In the genomic region with DNA sequence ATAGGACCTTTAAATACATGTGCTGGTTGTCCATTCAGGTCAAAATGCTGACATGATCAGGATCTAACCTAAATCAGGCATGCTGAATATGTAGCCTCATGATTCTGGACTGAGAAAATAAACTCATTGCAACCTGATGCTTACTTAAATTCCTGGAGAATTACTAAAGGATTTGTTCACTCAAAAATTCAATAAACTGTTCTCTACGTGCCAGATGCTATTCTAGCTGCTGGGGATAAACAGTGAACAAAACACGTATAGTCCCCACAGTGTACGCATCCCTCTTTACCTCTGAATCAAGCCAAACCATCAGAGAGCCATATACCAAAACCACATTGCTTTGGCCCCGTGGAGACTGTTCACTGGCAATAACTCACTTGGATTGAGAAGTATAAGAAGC, we compare ENCODE assay signal across 24 cellular contexts. TPM values are rescaled to one million over a fixed set of nuclear protein-coding genes. Genes with fewer than 3 reads are reported as not detected.
DNase-seq lines count a peak whose midpoint lies in the region; ATAC-seq, FAIRE-seq and TF ChIP-seq lines count a peak whose summit lies in the region.
"Had no signal": no experiment of that assay in that cellular context is flagged by ENCODE, and none has a peak within 500 bp of the region (broad histone marks: within the 10 kb centered on the region; RNA-seq: fewer than 3 reads in every experiment).

No MANE protein-coding gene starts in this region.

- no peak for TF ChIP-seq POLR2A in H54 (IDR thresholded peaks at IDR 0.05; ENCODE audit: low read depth, low read length)

- no peaks in the 10 kb centered on the region for H3K27me3 ChIP-seq in adipocyte (replicated peaks; ENCODE audit: control insufficient read depth, insufficient read depth, low read length)
- H3K27me3 ChIP-seq in mammary epithelial cell (ENCODE audit: insufficient read depth, low read length) = no peaks in the 10 kb centered on the region

- no peak overlapping the region for H2AFZ ChIP-seq in mammary epithelial cell (ENCODE audit: low read depth, low read length)
- H2AFZ ChIP-seq: parathyroid adenoma had no signal

- H3K4me3 ChIP-seq in adipocyte (ENCODE audit: low read length) = no peak overlapping the region
- H3K4me3 ChIP-seq in fibroblast of the aortic adventitia (ENCODE audit: low read depth, low read length) = no peak overlapping the region
- H3K4me3 ChIP-seq in mammary epithelial cell (replicated peaks in 1 of 3; ENCODE audit: insufficient read depth in 1 of 3, low read depth in 2 of 3, low read length in 3 of 3) = no peak overlapping the region

- CTCF ChIA-PET in mammary epithelial cell (lab: Charles Lee; ENCODE audit: low non-redundant PET) = no interaction called here

- in situ Hi-C loops in mammary epithelial cell (cut with MboI; ENCODE audit: low sequenced_read_pairs in 2 of 2) = loop anchor here in 1 of 2 donors (25.0 kb wide), 1 partner anchor 200 kb away; the partner anchor contains the start of gene GOLGA1

- no peak for TF ChIP-seq CTCF in fibroblast of the aortic adventitia (IDR thresholded peaks at IDR 0.05; ENCODE audit: insufficient read depth, low read length)
- TF ChIP-seq CTCF in mammary epithelial cell (conservative IDR thresholded peaks at IDR 0.05 in 1 of 2, IDR thresholded peaks at IDR 0.05 in 1 of 2; ENCODE audit: extremely low read depth in 1 of 2, insufficient read depth in 1 of 2, low read depth in 1 of 2, low read length in 2 of 2) = no peak

- H3K9me3 ChIP-seq in adipocyte (ENCODE audit: control insufficient read depth, low read length) = no peaks in the 10 kb centered on the region
- H3K9me3 ChIP-seq in mammary epithelial cell (replicated peaks; ENCODE audit: insufficient read depth, low read length) = no peaks in the 10 kb centered on the region

- no peak overlapping the region for H3K4me2 ChIP-seq in mammary epithelial cell (ENCODE audit: insufficient read depth, low read depth, low read length)

- intact Hi-C loops in mammary epithelial cell (cut with micrococcal nuclease) = no loop called here

- H3K79me2 ChIP-seq in mammary epithelial cell (ENCODE audit: insufficient read depth, low read length) = no peaks in the 10 kb centered on the region
- H3K79me2 ChIP-seq: parathyroid adenoma had no signal

- H4K20me1 ChIP-seq in mammary epithelial cell (ENCODE audit: insufficient read depth, low read length) = no peaks in the 10 kb centered on the region

- no peak overlapping the region for H3K27ac ChIP-seq in mammary epithelial cell (ENCODE audit: insufficient read depth, low read depth, low read length)
- H3K27ac ChIP-seq: parathyroid adenoma had no signal

- ATAC-seq in GM18867 (IDR thresholded peaks at IDR 0.05; ENCODE audit: unreplicated experiment) = no peak
- ATAC-seq: esophagus mucosa; naive thymus-derived CD4-positive, alpha-beta T cell; T-cell had no signal

- no peaks in the 10 kb centered on the region for H3K36me3 ChIP-seq in adipocyte (ENCODE audit: control insufficient read depth, insufficient read depth, low read length, severe bottlenecking)
- H3K36me3 ChIP-seq in mammary epithelial cell (ENCODE audit: insufficient read depth, low read length) = no peaks in the 10 kb centered on the region

- DNase-seq in H54 (ENCODE audit: insufficient read length, low spot score) (no peak), adipocyte (ENCODE audit: low read depth) (peak; percentile 86), fibroblast of the aortic adventitia (ENCODE audit: low read depth) (peak; percentile 71), NCI-H2081 treated with DMSO at 0.1 percent for 48 hours (lab: John Stamatoyannopoulos, UW) (no peak), CD1c-positive myeloid dendritic cell (ENCODE audit: extremely low spot score) (no peak), mammary epithelial cell (no peak)
- DNase-seq: activated CD4-positive, alpha-beta T cell treated with anti-CD3 and anti-CD28 coated beads for 4 hours; caudate nucleus; CD4-positive, CD25-positive, alpha-beta regulatory T cell; effector CD8-positive, alpha-beta T cell; hippocampal formation; islet precursor cell; KG1; naive thymus-derived CD4-positive, alpha-beta T cell; NCI-H1092 treated with DMSO at 0.1 percent for 48 hours; NCI-H524 treated with DMSO at 0.1 percent for 48 hours; Right ventricle myocardium superior; stimulated activated CD4-positive, alpha-beta T cell treated with anti-CD3 and anti-CD28 coated beads, Interleukin-2, amount 100 ng/mL, for 48 hours; T-cell; trophoblast cell had no signal

- WGBS in mammary epithelial cell (ENCODE audit: low coverage, missing lambda C conversion rate) = 86% methylated on average over 4 of the region's 4 CpGs

- BruUV-seq in mammary epithelial cell (replicated peaks; lab: Mats Ljungman, UMichigan) = no TSS peak

- peak; percentile 66 for FAIRE-seq in H54 (lab: Jason Lieb, UNC)
- FAIRE-seq: GM12892 had no signal

- H3K9ac ChIP-seq in adipocyte (ENCODE audit: low read length) = no peak overlapping the region
- H3K9ac ChIP-seq in mammary epithelial cell (ENCODE audit: insufficient read depth, low read length) = no peak overlapping the region
- H3K9ac ChIP-seq: parathyroid adenoma had no signal

- dilution Hi-C loops in mammary epithelial cell (cut with HindIII; ENCODE audit: low sequenced_read_pairs) = no loop called here

- H3K4me1 ChIP-seq in adipocyte (ENCODE audit: control insufficient read depth, insufficient read depth, low read length) (peaks cover 17% of the 10 kb centered on the region), mammary epithelial cell (ENCODE audit: insufficient read depth, low read length) (no peaks in the 10 kb centered on the region)
- H3K4me1 ChIP-seq: parathyroid adenoma had no signal

RNA-seq across cellular contexts. Expression of gene SCAI, which starts 6.1 kb away (rescaled TPM):
- total RNA-seq in fibroblast of the aortic adventitia (ENCODE audit: low replicate concordance) = 7.3 and 14.0 TPM in 2 replicates
- total RNA-seq in mammary epithelial cell = 1 to 10 TPM; 3.1 to 7.7 TPM
- polyA plus RNA-seq in mammary epithelial cell = 1.2 TPM
- 24.8 TPM for polyA minus RNA-seq in mammary epithelial cell

RNA-seq across cellular contexts. Expression of gene PPP6C, which starts 52.4 kb away (rescaled TPM):
- total RNA-seq in fibroblast of the aortic adventitia (ENCODE audit: low replicate concordance) = 28.0 and 28.5 TPM in 2 replicates
- total RNA-seq in mammary epithelial cell = 10 to 100 TPM; 30.0 to 32.5 TPM
- polyA plus RNA-seq in mammary epithelial cell = 17.3 TPM
- 25.6 TPM for polyA minus RNA-seq in mammary epithelial cell

Comparison
In these comparisons a context has a peak if more than half of its experiments do, and no peak if none do; other contexts are left out.
1. DNase-seq: peak in adipocyte (single experiment) and fibroblast of the aortic adventitia (single experiment); none in H54 (single experiment), NCI-H2081 treated with DMSO at 0.1 percent for 48 hours (single experiment), CD1c-positive myeloid dendritic cell (single experiment) and mammary epithelial cell (single experiment).